8 cellular contexts compared by ENCODE assay signal in the genomic region with DNA sequence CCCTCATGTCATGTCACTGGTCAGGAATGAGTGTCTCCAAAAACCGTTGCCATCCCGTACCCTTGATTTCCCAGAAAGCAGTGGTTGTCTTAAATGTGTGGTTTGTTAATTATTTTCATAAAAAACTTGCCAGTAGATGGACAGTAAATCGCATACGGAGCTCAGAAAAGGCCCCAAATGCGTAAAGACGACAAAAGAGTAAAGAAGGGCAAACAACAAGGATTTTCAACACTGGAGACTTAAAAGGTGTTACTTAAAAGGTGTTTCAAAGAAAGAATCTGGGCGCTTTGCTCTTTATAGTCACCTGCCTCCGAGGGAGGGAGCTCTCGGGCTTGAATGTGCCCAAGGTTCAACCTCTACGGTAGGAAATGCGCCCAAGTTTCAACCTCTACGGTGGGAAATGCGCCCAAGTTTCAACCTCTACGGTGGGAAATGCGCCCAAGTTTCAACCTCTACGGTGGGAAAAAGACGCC. TPM values are rescaled to one million over a fixed set of nuclear protein-coding genes. Genes with fewer than 3 reads are reported as not detected.
DNase-seq lines count a peak whose midpoint lies in the region; ATAC-seq, FAIRE-seq and TF ChIP-seq lines count a peak whose summit lies in the region.

No MANE protein-coding gene starts in this region.

- peak; percentile 34 for TF ChIP-seq CTCF in D721Med (IDR thresholded peaks at IDR 0.05; ENCODE audit: insufficient read depth, missing control alignments)
- peak; percentile 60; the same call in 1 of the 2 replicates for TF ChIP-seq CTCF in OCI-LY3 (IDR thresholded peaks at IDR 0.05; ENCODE audit: low read depth, low read length)
- TF ChIP-seq CTCF in lung (IDR thresholded peaks at IDR 0.05; ENCODE audit: control extremely low read depth, extremely low read depth): no peak
- peak in 2 of 3 experiments; percentile 0 to 26 for TF ChIP-seq CTCF in testis (IDR thresholded peaks at IDR 0.05)

- H3K27ac ChIP-seq in OCI-LY3 (ENCODE audit: low read length) (peak overlapping the region; percentile 70), lung (ENCODE audit: low read depth in 1 of 2, low read length in 1 of 2) (peak overlapping the region; percentile 94 to 95), testis (peak overlapping the region; percentile 82 to 97)

- H3K4me3 ChIP-seq in OCI-LY3 (ENCODE audit: low read length) (peak overlapping the region; percentile 71), lung (peak overlapping the region; percentile 59), testis (peak overlapping the region; percentile 78 to 99)

- no peak for TF ChIP-seq POLR2A in testis (IDR thresholded peaks at IDR 0.05)

- H3K9ac ChIP-seq in OCI-LY3 (ENCODE audit: low read length): peak overlapping the region; percentile 67

- H3K9me3 ChIP-seq in OCI-LY3 (ENCODE audit: insufficient read depth, low read length) (no peaks in the 10 kb centered on the region), lung (ENCODE audit: control insufficient read depth in 2 of 2, insufficient read depth in 1 of 2, low read length in 1 of 2) (no peaks in the 10 kb centered on the region), testis (no peaks in the 10 kb centered on the region)

- DNase-seq in D721Med (ENCODE audit: insufficient read length, low spot score) (no peak), dermis microvascular lymphatic vessel endothelial cell (ENCODE audit: low read depth in 2 of 2) (peak; percentile 15 to 51), lung (ENCODE audit: low spot score) (no peak), testis (peak; percentile 79)
- DNase-seq in central memory CD4-positive, alpha-beta T cell: no peak

- FAIRE-seq in D721Med (lab: Jason Lieb, UNC): no peak

- H3K4me2 ChIP-seq in OCI-LY3 (ENCODE audit: low read length): peak overlapping the region; percentile 84

- H3K79me2 ChIP-seq in OCI-LY3 (ENCODE audit: low read length): peaks cover 10% of the 10 kb centered on the region

- no peaks in the 10 kb centered on the region for H4K20me1 ChIP-seq in OCI-LY3 (ENCODE audit: insufficient read depth, low read length)

- H3K4me1 ChIP-seq in OCI-LY3 (ENCODE audit: low read length) (peaks cover 11% of the 10 kb centered on the region; the same call in 1 of the 2 replicates), lung (ENCODE audit: control insufficient read depth in 2 of 2, insufficient read depth in 2 of 2, low read length in 2 of 2) (peaks cover 2 to 3% of the 10 kb centered on the region in 2 donors), testis (peaks cover 5% of the 10 kb centered on the region)

- H3K36me3 ChIP-seq in OCI-LY3 (replicated peaks; ENCODE audit: low read depth, low read length) (no peaks in the 10 kb centered on the region), lung (ENCODE audit: control insufficient read depth in 2 of 2, insufficient read depth in 2 of 2, low read length in 2 of 2) (no peaks in the 10 kb centered on the region), testis (ENCODE audit: low read depth, missing control alignments) (no peaks in the 10 kb centered on the region)

- H3K27me3 ChIP-seq in OCI-LY3 (ENCODE audit: low read depth, low read length) (no peaks in the 10 kb centered on the region), lung (ENCODE audit: control insufficient read depth, insufficient read depth) (no peaks in the 10 kb centered on the region), testis (no peaks in the 10 kb centered on the region)

- ATAC-seq in GM19395 (IDR thresholded peaks at IDR 0.05; ENCODE audit: unreplicated experiment) (peak; percentile 48), HG03432 (IDR thresholded peaks at IDR 0.05; ENCODE audit: unreplicated experiment) (peak; percentile 20), lung (ENCODE audit: insufficient read depth, low FRiP score) (peak; percentile 31)

- intact Hi-C loops in testis (cut with DNase I; ENCODE audit: low total_unique reads): no loop called here

- H2AFZ ChIP-seq in OCI-LY3 (ENCODE audit: low read depth, low read length): peak overlapping the region; percentile 84

- 2 to 4% methylated on average over 17 of the region's 17 CpGs for WGBS in lung, 2 donors
- WGBS in testis, 2 donors: 2 to 4% methylated on average over 14 to 17 of the region's 17 CpGs

RNA-seq across cellular contexts. Expression of gene KIF27, which starts 0.7 kb away (rescaled TPM):
- total RNA-seq in dermis microvascular lymphatic vessel endothelial cell (1.9 and 2.4 TPM in 2 replicates), lung (10 to 100 TPM in 1 of 2 donors, 1 to 10 TPM in 1; 8.8 to 24.6 TPM), testis (10 to 100 TPM; 22.5 to 29.4 TPM)
- polyA plus RNA-seq in lung (1 to 10 TPM; 1.6 to 2.9 TPM), testis (ENCODE audit: insufficient read depth, low read depth, low replicate concordance) (16.1 TPM)

RNA-seq across cellular contexts. Expression of gene HNRNPK, which starts 59.5 kb away (rescaled TPM):
- total RNA-seq in dermis microvascular lymphatic vessel endothelial cell (686 and 723 TPM in 2 replicates), lung (100 to 1,000 TPM; 360 to 719 TPM), testis (100 to 1,000 TPM; 415 to 508 TPM)
- polyA plus RNA-seq in lung (100 to 1,000 TPM; 188 to 393 TPM), testis (ENCODE audit: insufficient read depth, low read depth, low replicate concordance) (496 TPM)

Comparison
In these comparisons a context has a peak if more than half of its experiments do, and no peak if none do; other contexts are left out.
1. DNase-seq: peak in dermis microvascular lymphatic vessel endothelial cell (2 of 2) and testis (single experiment); none in D721Med (single experiment), lung (single experiment) and central memory CD4-positive, alpha-beta T cell (single experiment).
2. Peak in every context shown above with its lines, with median percentiles within 50 percentile points of each other: ATAC-seq, H3K27ac ChIP-seq and H3K4me3 ChIP-seq.